In genomic region chr14:91918159-91918883, GRCh38 we compare ENCODE assay signal across 23 cellular contexts. TPM values are rescaled to one million over a fixed set of nuclear protein-coding genes. Genes with fewer than 3 reads are reported as not detected.
DNase-seq lines count a peak whose midpoint lies in the region; ATAC-seq, FAIRE-seq and TF ChIP-seq lines count a peak whose summit lies in the region.
"Had no signal": no experiment of that assay in that cellular context is flagged by ENCODE, and none has a peak within 500 bp of the region (broad histone marks: within the 10 kb centered on the region; RNA-seq: fewer than 3 reads in every experiment).

No MANE protein-coding gene starts in this region.

- H3K36me3 ChIP-seq in esophagus muscularis mucosa (no peaks in the 10 kb centered on the region), right atrium auricular region (no peaks in the 10 kb centered on the region), transverse colon (no peaks in the 10 kb centered on the region)
- H3K36me3 ChIP-seq: Peyer's patch had no signal

- H3K9me3 Mint-ChIP-seq in osteocyte (ENCODE audit: unreplicated experiment): peaks cover 3% of the 10 kb centered on the region
- H3K9me3 Mint-ChIP-seq: GM23338 had no signal

- no peak for TF ChIP-seq CTCF in esophagus muscularis mucosa (IDR thresholded peaks at IDR 0.05)
- TF ChIP-seq CTCF in right atrium auricular region (IDR thresholded peaks at IDR 0.05): no peak
- no peak for TF ChIP-seq CTCF in osteocyte (IDR thresholded peaks at IDR 0.05)
- TF ChIP-seq CTCF in transverse colon (IDR thresholded peaks at IDR 0.05): no peak
- TF ChIP-seq CTCF in lower leg skin (IDR thresholded peaks at IDR 0.05): no peak

- peak overlapping the region; percentile 23 for H3K27ac Mint-ChIP-seq in osteocyte (ENCODE audit: unreplicated experiment)
- H3K27ac Mint-ChIP-seq: GM23338; stimulated activated naive B cell treated with anti-CD40 and anti-IgM and Interleukin-4, amounts not matched to agents 10 μg/mL and 1 μg/mL and 100 μg/mL, for 72 hours had no signal

- ATAC-seq in HG03469 (IDR thresholded peaks at IDR 0.05; ENCODE audit: unreplicated experiment): no peak
- ATAC-seq: GM23338; SK-N-SH treated with all-trans-retinoic acid at 6 μM for 48 hours; stimulated activated naive B cell treated with anti-CD40 and anti-IgM and Interleukin-4, amounts not matched to agents 10 μg/mL and 1 μg/mL and 100 μg/mL, for 72 hours had no signal

- no peak for TF ChIP-seq EP300 in esophagus muscularis mucosa (IDR thresholded peaks at IDR 0.05)
- no peak for TF ChIP-seq EP300 in transverse colon (IDR thresholded peaks at IDR 0.05; ENCODE audit: low read depth)

- no peak for DNase-seq in esophagus muscularis mucosa (ENCODE audit: extremely low spot score)
- DNase-seq in right atrium auricular region (ENCODE audit: low spot score): no peak
- DNase-seq in osteocyte (ENCODE audit: extremely low spot score, unreplicated experiment): no peak
- no peak for DNase-seq in transverse colon
- no peak for DNase-seq in lower leg skin (ENCODE audit: low spot score in 2 of 2)
- no peak for DNase-seq in superior temporal gyrus (ENCODE audit: extremely low spot score)
- DNase-seq in RCC 7860 (ENCODE audit: low spot score): no peak
- DNase-seq: activated CD4-positive, alpha-beta T cell treated with anti-CD3 and anti-CD28 coated beads for 48 hours; activated effector memory CD4-positive, alpha-beta T cell treated with anti-CD3 and anti-CD28 coated beads, Interleukin-2, amount 50 U/mL, for 16 hours; anterior cingulate cortex; mesendoderm; NCI-H1930; NCI-H446; nephron progenitor cell; Peyer's patch; stimulated activated naive B cell treated with anti-CD40 and anti-IgM and Interleukin-4, amounts not matched to agents 10 μg/mL and 1 μg/mL and 100 μg/mL, for 72 hours had no signal

- no peaks in the 10 kb centered on the region for H3K27me3 ChIP-seq in esophagus muscularis mucosa
- H3K27me3 ChIP-seq in right atrium auricular region: no peaks in the 10 kb centered on the region
- no peaks in the 10 kb centered on the region for H3K27me3 ChIP-seq in transverse colon
- H3K27me3 ChIP-seq: Peyer's patch had no signal

- no peak overlapping the region for H3K4me3 Mint-ChIP-seq in osteocyte (ENCODE audit: unreplicated experiment)
- H3K4me3 Mint-ChIP-seq: GM23338; nephron progenitor cell; stimulated activated naive B cell treated with anti-CD40 and anti-IgM and Interleukin-4, amounts not matched to agents 10 μg/mL and 1 μg/mL and 100 μg/mL, for 72 hours had no signal

- H3K4me1 Mint-ChIP-seq in osteocyte (ENCODE audit: unreplicated experiment): peaks cover 9% of the 10 kb centered on the region
- H3K4me1 Mint-ChIP-seq: GM23338 had no signal

- H3K4me3 ChIP-seq in esophagus muscularis mucosa (no peak overlapping the region), right atrium auricular region (no peak overlapping the region), transverse colon (no peak overlapping the region), lower leg skin (ENCODE audit: low read depth, poor library complexity, severe bottlenecking) (no peak overlapping the region)
- H3K4me3 ChIP-seq: GM23338, Peyer's patch had no signal

- peaks cover 14% of the 10 kb centered on the region for H3K36me3 Mint-ChIP-seq in osteocyte (ENCODE audit: unreplicated experiment)

- H3K27me3 Mint-ChIP-seq in osteocyte (ENCODE audit: unreplicated experiment): no peaks in the 10 kb centered on the region

- H3K9me3 ChIP-seq in esophagus muscularis mucosa (no peaks in the 10 kb centered on the region), right atrium auricular region (peaks cover 0 to 10% of the 10 kb centered on the region in 2 donors), transverse colon (no peaks in the 10 kb centered on the region)
- H3K9me3 ChIP-seq: Peyer's patch had no signal

- TF ChIP-seq POLR2A in esophagus muscularis mucosa (IDR thresholded peaks at IDR 0.05; ENCODE audit: low read depth) (no peak), transverse colon (IDR thresholded peaks at IDR 0.05) (no peak), lower leg skin (IDR thresholded peaks at IDR 0.05) (no peak)

- peaks cover 0 to 41% (median 25%) of the 10 kb centered on the region in 4 donors for H3K4me1 ChIP-seq in esophagus muscularis mucosa
- peaks cover 0 to 19% of the 10 kb centered on the region in 2 donors for H3K4me1 ChIP-seq in right atrium auricular region
- H3K4me1 ChIP-seq in transverse colon: peaks cover 0 to 14% (median 2%) of the 10 kb centered on the region in 4 donors
- H3K4me1 ChIP-seq: Peyer's patch had no signal

- WGBS in esophagus muscularis mucosa: 56% methylated on average over 5 of the region's 5 CpGs
- WGBS in transverse colon (ENCODE audit: low coverage in 1 of 2), 2 donors: 74 to 76% methylated on average over 4 to 5 of the region's 5 CpGs
- 48 to 58% methylated on average over 5 of the region's 5 CpGs for WGBS in lower leg skin, 2 donors

- FAIRE-seq in RCC 7860 (lab: Jason Lieb, UNC): no peak
- FAIRE-seq: colon, endometrium, TTC549 had no signal

- peak overlapping the region; percentile 45 to 58 (median 52) for H3K27ac ChIP-seq in esophagus muscularis mucosa (replicated peaks in 1 of 4)
- peak overlapping the region; percentile 21 to 58 for H3K27ac ChIP-seq in right atrium auricular region
- peak overlapping the region; percentile 45 to 69 (median 50) for H3K27ac ChIP-seq in transverse colon
- H3K27ac ChIP-seq: HL-60 had no signal

- in situ Hi-C loops in transverse colon (cut with MboI; ENCODE audit: low pct_ligation_motif_present in 1 of 4, low pct_unique_long_range_greater_than_20kb in 1 of 4, low sequenced_read_pairs in 3 of 4): loop anchor here in 3 of 4 donors (10.0 to 25.0 kb wide), 2 partner anchors 256 to 264 kb away; no protein-coding TSS in a partner anchor

- intact Hi-C loops in esophagus muscularis mucosa (cut with DNase I): no loop called here
- intact Hi-C loops in transverse colon (cut with DNase I; ENCODE audit: low total_unique reads): loop anchor here (10.0 kb wide), 1 partner anchor 264 kb away; no protein-coding TSS in a partner anchor
- intact Hi-C loops in lower leg skin (cut with DNase I; ENCODE audit: low total_unique reads): no loop called here

RNA-seq across cellular contexts. Expression of gene FBLN5, which starts 29.2 kb away (rescaled TPM):
- total RNA-seq in esophagus muscularis mucosa: 100 to 1,000 TPM in 3 of 4 donors, 10 to 100 TPM in 1; 79.7 to 161 (median 116) TPM
- total RNA-seq in right atrium auricular region: 100 to 1,000 TPM; 125 to 132 TPM
- total RNA-seq in osteocyte: 98.7 and 101 TPM in 2 replicates
- total RNA-seq in transverse colon: 100 to 1,000 TPM in 1 of 4 donors, 10 to 100 TPM in 3; 14.6 to 120 (median 38.7) TPM
- 100 to 1,000 TPM in 1 of 4 donors, 10 to 100 TPM in 3; 26.3 to 128 (median 44.5) TPM for total RNA-seq in lower leg skin

RNA-seq across cellular contexts. Expression of gene TC2N, which starts 51.0 kb away (rescaled TPM):
- total RNA-seq in esophagus muscularis mucosa (10 to 100 TPM; 17.8 to 27.8 (median 23.7) TPM), right atrium auricular region (10 to 100 TPM in 1 of 2 donors, 1 to 10 TPM in 1; 3.9 to 12.5 TPM), osteocyte (0.35 and 2.1 TPM in 2 replicates), transverse colon (10 to 100 TPM; 36.0 to 85.4 (median 53.7) TPM), lower leg skin (10 to 100 TPM; 31.6 to 40.9 (median 35.9) TPM)
